1 cellular context compared by ENCODE assay signal in genomic region chr10:8063128-8063908, GRCh38.
TF ChIP-seq lines count a peak whose summit lies in the region.

No MANE protein-coding gene starts in this region.

TF ChIP-seq in IMR-90, 13 proteins besides CTCF, POLR2A, EP300 and RAD21 (continued from another document):
- no peak for TF ChIP-seq MAZ (IDR thresholded peaks at IDR 0.05; ENCODE audit: borderline replicate concordance, low read depth, low read length)
- no peak for TF ChIP-seq FOS (IDR thresholded peaks at IDR 0.05; ENCODE audit: low read depth, low read length)
- no peak for TF ChIP-seq MAFK (IDR thresholded peaks at IDR 0.05; ENCODE audit: low read depth, low read length)
- no peak for TF ChIP-seq RFX5 (IDR thresholded peaks at IDR 0.05; ENCODE audit: low read depth, low read length)
- no peak for TF ChIP-seq BHLHE40 (IDR thresholded peaks at IDR 0.05; ENCODE audit: low read depth, low read length)
- no peak for TF ChIP-seq USF2 (IDR thresholded peaks at IDR 0.05; ENCODE audit: low read depth, low read length)
- no peak for TF ChIP-seq RCOR1 (IDR thresholded peaks at IDR 0.05; ENCODE audit: insufficient replicate concordance, low read length)
- no peak for TF ChIP-seq ELK1 (IDR thresholded peaks at IDR 0.05; ENCODE audit: borderline replicate concordance, low read depth, low read length)
